In the genomic region with DNA sequence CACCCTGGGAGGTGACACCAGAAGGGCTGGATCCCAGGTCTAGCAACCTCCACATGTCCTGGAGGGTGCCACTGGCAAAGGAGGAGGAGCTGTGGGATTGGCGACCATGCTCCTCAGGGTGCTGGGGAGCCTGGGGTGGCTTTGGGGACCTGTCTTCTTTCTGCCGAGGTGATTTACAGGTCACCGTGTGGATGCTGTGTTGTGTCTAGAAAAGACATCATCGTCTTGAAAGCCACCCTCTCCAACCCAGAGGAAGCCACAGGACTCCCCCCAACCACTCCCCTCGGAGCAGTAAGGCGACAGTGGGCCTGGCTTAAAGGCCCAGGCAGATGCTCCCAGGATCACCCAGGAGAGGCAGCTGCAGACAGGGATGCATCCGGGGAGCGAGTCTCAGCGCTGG, we compare ENCODE assay signal across 17 cellular contexts. TPM values are rescaled to one million over a fixed set of nuclear protein-coding genes. Genes with fewer than 3 reads are reported as not detected.
DNase-seq lines count a peak whose midpoint lies in the region; ATAC-seq and TF ChIP-seq lines count a peak whose summit lies in the region.
"Had no signal": no experiment of that assay in that cellular context is flagged by ENCODE, and none has a peak within 500 bp of the region (broad histone marks: within the 10 kb centered on the region; RNA-seq: fewer than 3 reads in every experiment).

No MANE protein-coding gene starts in this region.

- POLR2A ChIA-PET in activated CD8-positive, alpha-beta T cell treated with anti-CD3 and anti-CD28 coated beads, Interleukin-2, amount 10 ng/mL, durations not matched to agents 7 days and 5 days (lab: Charles Lee), result interaction anchor here (0.6 to 2.0 kb wide), 6 partner anchors 10 to 101 kb away, joined by 3 to 7 read pairs (median 3); a partner anchor contains a TSS

- no peaks in the 10 kb centered on the region for H3F3A ChIP-seq in neural progenitor cell (ENCODE audit: low read depth)

- H3K27me3 ChIP-seq in neural progenitor cell (no peaks in the 10 kb centered on the region), tibial nerve (no peaks in the 10 kb centered on the region)
- H3K27me3 ChIP-seq: adrenal gland, breast epithelium, hepatocyte, testis had no signal

- 81 to 97% methylated on average over 6 to 9 of the region's 9 CpGs for WGBS in tibial nerve, 2 donors

- no peaks in the 10 kb centered on the region for H3K9me3 Mint-ChIP-seq in IgD-negative memory B cell
- no peaks in the 10 kb centered on the region for H3K9me3 Mint-ChIP-seq in activated CD8-positive, alpha-beta T cell treated with anti-CD3 and anti-CD28 coated beads, Interleukin-2, amount 10 ng/mL, durations not matched to agents 7 days and 5 days (ENCODE audit: insufficient read depth)
- H3K9me3 Mint-ChIP-seq in neural progenitor cell, result no peaks in the 10 kb centered on the region

- no peak overlapping the region for H3K4me3 ChIP-seq in neural progenitor cell
- no peak overlapping the region for H3K4me3 ChIP-seq in tibial nerve
- H3K4me3 ChIP-seq: adrenal gland, breast epithelium, hepatocyte, lung, testis had no signal

- DNase-seq in activated gamma-delta T cell treated with Interleukin-2 at 50 U/mL for 16 hours, result peak; percentile 26
- no peak for DNase-seq in activated gamma-delta T cell (lab: John Stamatoyannopoulos, UW)
- DNase-seq in activated CD8-positive, alpha-beta T cell treated with anti-CD3 and anti-CD28 coated beads, Interleukin-2, amount 10 ng/mL, durations not matched to agents 7 days and 5 days, result peak; percentile 57
- DNase-seq in neural progenitor cell (ENCODE audit: low spot score), result no peak
- DNase-seq in GOT3 (lab: John Stamatoyannopoulos, UW), result no peak
- DNase-seq in tibial nerve (ENCODE audit: low spot score in 2 of 2), result no peak
- DNase-seq: adrenal gland, Kasumi-1, NCI-H1092, NCI-H2081 treated with DMSO at 0.1 percent for 48 hours, NCI-H510A, testis had no signal

- H3K9ac ChIP-seq in neural progenitor cell, result no peak overlapping the region

- H3K9me3 ChIP-seq in neural progenitor cell (ENCODE audit: low read depth), result no peaks in the 10 kb centered on the region
- H3K9me3 ChIP-seq in tibial nerve, result no peaks in the 10 kb centered on the region
- H3K9me3 ChIP-seq: adrenal gland, breast epithelium, testis had no signal

- H4K20me1 ChIP-seq in neural progenitor cell (ENCODE audit: low read depth), result no peaks in the 10 kb centered on the region

- H3K36me3 ChIP-seq in neural progenitor cell (no peaks in the 10 kb centered on the region), tibial nerve (peaks cover 0 to 45% (median 0%) of the 10 kb centered on the region in 3 donors)
- H3K36me3 ChIP-seq: adrenal gland, breast epithelium had no signal

- H3K4me3 Mint-ChIP-seq in IgD-negative memory B cell (no peak overlapping the region), neural progenitor cell (no peak overlapping the region)
- peak overlapping the region; percentile 70 for H3K4me3 Mint-ChIP-seq in activated CD8-positive, alpha-beta T cell treated with anti-CD3 and anti-CD28 coated beads, Interleukin-2, amount 10 ng/mL, durations not matched to agents 7 days and 5 days

- no peak for TF ChIP-seq POLR2A in tibial nerve (IDR thresholded peaks at IDR 0.05)

- H3K27ac Mint-ChIP-seq in IgD-negative memory B cell (peak overlapping the region in 2 of 3 donors; percentile 43 to 46), neural progenitor cell (peak overlapping the region; percentile 50)
- peak overlapping the region; percentile 98 for H3K27ac Mint-ChIP-seq in activated CD8-positive, alpha-beta T cell treated with anti-CD3 and anti-CD28 coated beads, Interleukin-2, amount 10 ng/mL, durations not matched to agents 7 days and 5 days

- TF ChIP-seq EP300 in tibial nerve (IDR thresholded peaks at IDR 0.05), result no peak

- no peak overlapping the region for H3K27ac ChIP-seq in neural progenitor cell
- H3K27ac ChIP-seq in tibial nerve, result no peak overlapping the region
- H3K27ac ChIP-seq: adrenal gland, breast epithelium, hepatocyte, testis had no signal

- no peak overlapping the region for H2AFZ ChIP-seq in neural progenitor cell (replicated peaks)
- H2AFZ ChIP-seq: hepatocyte had no signal

- no peaks in the 10 kb centered on the region for H3K79me2 ChIP-seq in neural progenitor cell (ENCODE audit: low read depth)
- H3K79me2 ChIP-seq: hepatocyte had no signal

- H3K36me3 Mint-ChIP-seq in IgD-negative memory B cell (no peaks in the 10 kb centered on the region), neural progenitor cell (peaks cover 17% of the 10 kb centered on the region)
- H3K36me3 Mint-ChIP-seq in activated CD8-positive, alpha-beta T cell treated with anti-CD3 and anti-CD28 coated beads, Interleukin-2, amount 10 ng/mL, durations not matched to agents 7 days and 5 days (ENCODE audit: low read depth), result peaks cover 16% of the 10 kb centered on the region

- no peak overlapping the region for H3K4me2 ChIP-seq in neural progenitor cell
- H3K4me2 ChIP-seq: hepatocyte had no signal

- CTCF ChIA-PET in activated CD8-positive, alpha-beta T cell treated with anti-CD3 and anti-CD28 coated beads, Interleukin-2, amount 10 ng/mL, durations not matched to agents 7 days and 5 days (lab: Charles Lee), result interaction anchor here (0.5 to 2.2 kb wide), 8 partner anchors 10 to 203 kb away, joined by 3 to 16 read pairs (median 4); no protein-coding TSS in a partner anchor

- no peaks in the 10 kb centered on the region for H3K27me3 Mint-ChIP-seq in IgD-negative memory B cell
- H3K27me3 Mint-ChIP-seq in activated CD8-positive, alpha-beta T cell treated with anti-CD3 and anti-CD28 coated beads, Interleukin-2, amount 10 ng/mL, durations not matched to agents 7 days and 5 days (ENCODE audit: low read depth), result no peaks in the 10 kb centered on the region
- H3K27me3 Mint-ChIP-seq in neural progenitor cell (ENCODE audit: insufficient read depth, low read depth), result no peaks in the 10 kb centered on the region

- ATAC-seq in activated CD8-positive, alpha-beta T cell treated with anti-CD3 and anti-CD28 coated beads, Interleukin-2, amount 10 ng/mL, durations not matched to agents 7 days and 5 days, result peak; percentile 9
- no peak for ATAC-seq in GM21717 (IDR thresholded peaks at IDR 0.05; ENCODE audit: unreplicated experiment)

- H3K4me1 Mint-ChIP-seq in IgD-negative memory B cell (no peaks in the 10 kb centered on the region), neural progenitor cell (peaks cover under 1% of the 10 kb centered on the region)
- peaks cover 49% of the 10 kb centered on the region for H3K4me1 Mint-ChIP-seq in activated CD8-positive, alpha-beta T cell treated with anti-CD3 and anti-CD28 coated beads, Interleukin-2, amount 10 ng/mL, durations not matched to agents 7 days and 5 days (ENCODE audit: low read depth)

- H3K4me1 ChIP-seq in neural progenitor cell (no peaks in the 10 kb centered on the region), tibial nerve (no peaks in the 10 kb centered on the region)
- H3K4me1 ChIP-seq: breast epithelium, testis had no signal

- TF ChIP-seq CTCF in neural progenitor cell (IDR thresholded peaks at IDR 0.05), result no peak
- no peak for TF ChIP-seq CTCF in tibial nerve (IDR thresholded peaks at IDR 0.05)

RNA-seq across cellular contexts. Expression of a gene that starts 29.7 kb away (rescaled TPM):
- polyA plus RNA-seq in IgD-negative memory B cell, result 2.9 TPM
- 100 to 1,000 TPM; 255 to 261 TPM for total RNA-seq in activated CD8-positive, alpha-beta T cell treated with anti-CD3 and anti-CD28 coated beads, Interleukin-2, amount 10 ng/mL, durations not matched to agents 7 days and 5 days
- total RNA-seq in neural progenitor cell (ENCODE audit: low replicate concordance) (77.9 and 266 TPM in 2 replicates), tibial nerve (100 to 1,000 TPM; 129 to 319 (median 160) TPM)

Comparison
In these comparisons a context has a peak if more than half of its experiments do, and no peak if none do; other contexts are left out.
1. DNase-seq: peak in activated gamma-delta T cell treated with Interleukin-2 at 50 U/mL for 16 hours (single experiment) and activated CD8-positive, alpha-beta T cell treated with anti-CD3 and anti-CD28 coated beads, Interleukin-2, amount 10 ng/mL, durations not matched to agents 7 days and 5 days (single experiment); none in activated gamma-delta T cell (single experiment), neural progenitor cell (single experiment), GOT3 (single experiment) and tibial nerve (0 of 2).
2. H3K27ac Mint-ChIP-seq: peak in every context shown above with its lines; median percentile 98 in activated CD8-positive, alpha-beta T cell treated with anti-CD3 and anti-CD28 coated beads, Interleukin-2, amount 10 ng/mL, durations not matched to agents 7 days and 5 days; 50 in neural progenitor cell; 44 in IgD-negative memory B cell.